8 cellular contexts compared by ENCODE assay signal in the genomic region with DNA sequence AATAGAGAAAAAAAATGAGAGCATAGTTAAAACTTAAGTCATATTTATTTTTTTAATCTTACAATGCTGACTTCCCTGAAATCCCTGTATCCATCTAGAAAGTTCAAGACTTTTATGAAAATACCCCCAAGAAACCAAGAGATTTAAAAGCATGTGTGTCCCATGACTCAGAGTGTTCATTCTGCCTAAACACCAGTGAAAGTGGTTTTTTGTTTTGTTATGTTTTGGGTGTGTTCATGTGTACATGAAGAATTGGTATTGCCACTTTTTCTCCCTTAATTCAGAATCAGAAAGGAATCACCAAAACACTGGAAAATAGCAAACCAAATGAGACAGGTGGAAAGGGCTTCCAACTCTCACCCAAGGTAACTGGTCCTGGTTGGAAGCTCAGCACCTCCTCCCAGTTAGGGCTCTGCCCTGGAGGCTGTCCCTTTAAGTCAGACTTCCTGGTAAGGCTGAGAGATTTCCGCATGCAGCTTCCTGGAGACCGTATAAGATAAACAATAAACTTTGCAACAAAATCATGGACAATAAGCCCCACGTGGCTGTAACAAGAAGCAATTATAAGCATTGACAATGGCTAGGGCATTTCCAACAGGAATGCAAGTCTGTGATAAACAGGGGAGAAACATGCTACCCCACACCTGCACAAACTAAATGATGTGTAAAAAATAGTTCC.
DNase-seq lines count a peak whose midpoint lies in the region; ATAC-seq, FAIRE-seq and TF ChIP-seq lines count a peak whose summit lies in the region.

No MANE protein-coding gene starts in this region.

- POLR2A ChIA-PET in MCF 10A (lab: Yijun Ruan, JAX): interaction anchor here (0.9 kb wide), 1 partner anchor 9 kb away, joined by 5 read pairs; no protein-coding TSS in a partner anchor

- no peak overlapping the region for H3K4ac ChIP-seq in mesenchymal stem cell (ENCODE audit: low read depth in 1 of 2, low read length in 2 of 2)

- ATAC-seq in GM19035 (IDR thresholded peaks at IDR 0.05; ENCODE audit: unreplicated experiment): no peak

- no peak overlapping the region for H4K8ac ChIP-seq in mesenchymal stem cell (ENCODE audit: low read length)

- no peak overlapping the region for H2AK5ac ChIP-seq in mesenchymal stem cell (ENCODE audit: low read length, severe bottlenecking)

- H3K4me3 ChIP-seq in mesenchymal stem cell (ENCODE audit: insufficient read depth in 1 of 2, low read depth in 1 of 2, low read length in 2 of 2): no peak overlapping the region
- no peak overlapping the region for H3K4me3 ChIP-seq in kidney (ENCODE audit: low read length in 2 of 2)

- no peak overlapping the region for H3K27ac ChIP-seq in mesenchymal stem cell (ENCODE audit: low read length, poor library complexity, severe bottlenecking)
- peak overlapping the region in 1 of 2 donors; percentile 61 for H3K27ac ChIP-seq in kidney (ENCODE audit: low read depth in 2 of 2, low read length in 2 of 2)

- no peak overlapping the region for H4K91ac ChIP-seq in mesenchymal stem cell (ENCODE audit: low read length)

- H2BK12ac ChIP-seq in mesenchymal stem cell (ENCODE audit: low read length in 2 of 2): no peak overlapping the region

- no peaks in the 10 kb centered on the region for H3K36me3 Mint-ChIP-seq in MCF 10A (ENCODE audit: insufficient read depth, unreplicated experiment)

- H3K27me3 Mint-ChIP-seq in MCF 10A (ENCODE audit: insufficient read depth, unreplicated experiment): no peaks in the 10 kb centered on the region

- H3K36me3 ChIP-seq in mesenchymal stem cell (ENCODE audit: control insufficient read depth in 1 of 2, insufficient read depth in 2 of 2, low read depth in 1 of 2, low read length in 2 of 2) (no peaks in the 10 kb centered on the region), kidney (ENCODE audit: control insufficient read depth in 1 of 2, insufficient read depth in 2 of 2, low read length in 2 of 2) (no peaks in the 10 kb centered on the region)

- no peak overlapping the region for H3K14ac ChIP-seq in mesenchymal stem cell (ENCODE audit: low read length in 2 of 2)

- no peak overlapping the region for H3K4me2 ChIP-seq in mesenchymal stem cell (ENCODE audit: low read length, poor library complexity, severe bottlenecking)

- H2AFZ ChIP-seq in mesenchymal stem cell (ENCODE audit: low read depth, low read length): no peak overlapping the region

- H3K79me1 ChIP-seq in mesenchymal stem cell (replicated peaks; ENCODE audit: low read length, poor library complexity, severe bottlenecking): no peaks in the 10 kb centered on the region

- 0% methylated on average over 3 of the region's 3 CpGs for whole genome bisulfite sequencing in mesenchymal stem cell

- H3K9ac ChIP-seq in mesenchymal stem cell (ENCODE audit: low read length) (no peak overlapping the region), kidney (ENCODE audit: low read length in 2 of 2) (no peak overlapping the region)

- peak overlapping the region; percentile 3 for H3K27ac Mint-ChIP-seq in MCF 10A (ENCODE audit: low read depth, unreplicated experiment)

- no peak for FAIRE-seq in kidney (lab: Jason Lieb, UNC)

- peak; percentile 1 for DNase-seq in COR-L47 (lab: John Stamatoyannopoulos, UW)
- peak; percentile 45 for DNase-seq in NCI-H69 (lab: John Stamatoyannopoulos, UW)
- DNase-seq in MCF 10A (ENCODE audit: unreplicated experiment): peak; percentile 50
- DNase-seq in mesenchymal stem cell: peak; percentile 83
- no peak for DNase-seq in AML-193 (lab: John Stamatoyannopoulos, UW)
- DNase-seq in kidney: no peak
- DNase-seq in NCI-H1694 (lab: John Stamatoyannopoulos, UW): no peak

- no peak overlapping the region for H3K18ac ChIP-seq in mesenchymal stem cell (ENCODE audit: low read depth in 1 of 2, low read length in 2 of 2)

- H3K4me3 Mint-ChIP-seq in MCF 10A (ENCODE audit: unreplicated experiment): no peak overlapping the region

- TF ChIP-seq CTCF in MCF 10A (IDR thresholded peaks at IDR 0.05; ENCODE audit: unreplicated experiment) (no peak), kidney (IDR thresholded peaks at IDR 0.05; ENCODE audit: borderline replicate concordance, extremely low read depth, insufficient read depth) (no peak)

- H3K23ac ChIP-seq in mesenchymal stem cell (ENCODE audit: low read length in 2 of 2): no peak overlapping the region

- no peak overlapping the region for H2BK15ac ChIP-seq in mesenchymal stem cell (ENCODE audit: low read depth, poor library complexity, severe bottlenecking)

- intact Hi-C loops in MCF 10A (cut with micrococcal nuclease) (no loop called here), kidney (cut with DNase I) (no loop called here)

- peaks cover 1% of the 10 kb centered on the region for H3K4me1 ChIP-seq in mesenchymal stem cell (ENCODE audit: control insufficient read depth, insufficient read depth, low read depth, low read length)
- H3K4me1 ChIP-seq in kidney (ENCODE audit: control insufficient read depth in 1 of 2, insufficient read depth in 1 of 2, low read depth in 1 of 2, low read length in 2 of 2): peaks cover 0 to 16% of the 10 kb centered on the region in 2 donors

- no peak overlapping the region for H2BK5ac ChIP-seq in mesenchymal stem cell (ENCODE audit: low read depth, low read length, poor library complexity, severe bottlenecking)

- no peaks in the 10 kb centered on the region for H3K9me3 ChIP-seq in mesenchymal stem cell (ENCODE audit: control insufficient read depth, low read length)
- no peaks in the 10 kb centered on the region for H3K9me3 ChIP-seq in kidney (ENCODE audit: control insufficient read depth in 1 of 2, low read length in 2 of 2)

- H3K4me1 Mint-ChIP-seq in MCF 10A (ENCODE audit: insufficient read depth, unreplicated experiment): peaks cover 13% of the 10 kb centered on the region

- no TSS peak for BruUV-seq in MCF 10A (replicated peaks; lab: Mats Ljungman, UMichigan)

- H3K27me3 ChIP-seq in mesenchymal stem cell (ENCODE audit: control insufficient read depth in 1 of 2, insufficient read depth in 1 of 2, low read length in 2 of 2): no peaks in the 10 kb centered on the region

- no peak overlapping the region for H2BK120ac ChIP-seq in mesenchymal stem cell (ENCODE audit: low read depth, low read length)

- CTCF ChIA-PET in MCF 10A (lab: Yijun Ruan, JAX): interaction anchor here (0.7 kb wide), 1 partner anchor 61 kb away, joined by 3 read pairs; no protein-coding TSS in a partner anchor

- no peaks in the 10 kb centered on the region for H3K9me3 Mint-ChIP-seq in MCF 10A (ENCODE audit: unreplicated experiment)

Comparison
In these comparisons a context has a peak if more than half of its experiments do, and no peak if none do; other contexts are left out.
1. DNase-seq: peak in COR-L47 (single experiment), NCI-H69 (single experiment), MCF 10A (single experiment) and mesenchymal stem cell (single experiment); none in AML-193 (0 of 2), kidney (single experiment) and NCI-H1694 (single experiment).